In genomic region chr21:34029724-34030528, GRCh38 we compare ENCODE assay signal across 1 cellular context.
TF ChIP-seq lines count a peak whose summit lies in the region.

No MANE protein-coding gene starts in this region.

TF ChIP-seq in K562, 482 proteins besides CTCF, POLR2A, EP300 and RAD21 (continued from another document and continues in another):
- no peak for TF ChIP-seq CEBPZ (IDR thresholded peaks at IDR 0.05; ENCODE audit: borderline replicate concordance, low read depth, low read length)
- TF ChIP-seq TEAD1 (CRISPR knock-in tag; IDR thresholded peaks at IDR 0.05): peak in 1 of 2 experiments; percentile 46; a peak in 1 of 4 replicates
- peak; percentile 27; the same call in 1 of the 2 replicates for TF ChIP-seq ZBTB33 (CRISPR knock-in tag; IDR thresholded peaks at IDR 0.05)
- TF ChIP-seq ZNF77 (CRISPR knock-in tag; IDR thresholded peaks at IDR 0.05): no peak
- 0 out of 2 replicates have a peak, but pooled peaks have one; percentile 41 for TF ChIP-seq SMARCA4 (IDR thresholded peaks at IDR 0.05)
- TF ChIP-seq, protein P1, sequence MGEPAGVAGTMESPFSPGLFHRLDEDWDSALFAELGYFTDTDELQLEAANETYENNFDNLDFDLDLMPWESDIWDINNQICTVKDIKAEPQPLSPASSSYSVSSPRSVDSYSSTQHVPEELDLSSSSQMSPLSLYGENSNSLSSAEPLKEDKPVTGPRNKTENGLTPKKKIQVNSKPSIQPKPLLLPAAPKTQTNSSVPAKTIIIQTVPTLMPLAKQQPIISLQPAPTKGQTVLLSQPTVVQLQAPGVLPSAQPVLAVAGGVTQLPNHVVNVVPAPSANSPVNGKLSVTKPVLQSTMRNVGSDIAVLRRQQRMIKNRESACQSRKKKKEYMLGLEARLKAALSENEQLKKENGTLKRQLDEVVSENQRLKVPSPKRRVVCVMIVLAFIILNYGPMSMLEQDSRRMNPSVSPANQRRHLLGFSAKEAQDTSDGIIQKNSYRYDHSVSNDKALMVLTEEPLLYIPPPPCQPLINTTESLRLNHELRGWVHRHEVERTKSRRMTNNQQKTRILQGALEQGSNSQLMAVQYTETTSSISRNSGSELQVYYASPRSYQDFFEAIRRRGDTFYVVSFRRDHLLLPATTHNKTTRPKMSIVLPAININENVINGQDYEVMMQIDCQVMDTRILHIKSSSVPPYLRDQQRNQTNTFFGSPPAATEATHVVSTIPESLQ (CRISPR knock-in tag; IDR thresholded peaks at IDR 0.05): 0 out of 2 replicates have a peak, but pooled peaks have one; percentile 32
- TF ChIP-seq HDAC2 (IDR thresholded peaks at IDR 0.05): peak; percentile 46; the same call in 1 of the 2 replicates
- TF ChIP-seq ZNF184 (CRISPR knock-in tag; IDR thresholded peaks at IDR 0.05): no peak
- TF ChIP-seq, protein P2, sequence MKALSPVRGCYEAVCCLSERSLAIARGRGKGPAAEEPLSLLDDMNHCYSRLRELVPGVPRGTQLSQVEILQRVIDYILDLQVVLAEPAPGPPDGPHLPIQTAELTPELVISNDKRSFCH (CRISPR knock-in tag; IDR thresholded peaks at IDR 0.05): no peak
- TF ChIP-seq, protein P2 (tag; IDR thresholded peaks at IDR 0.05): peak; percentile 42; the same call in 1 of the 2 replicates
- no peak for TF ChIP-seq ZNF551 (CRISPR knock-in tag; IDR thresholded peaks at IDR 0.05)
- TF ChIP-seq, protein P3, sequence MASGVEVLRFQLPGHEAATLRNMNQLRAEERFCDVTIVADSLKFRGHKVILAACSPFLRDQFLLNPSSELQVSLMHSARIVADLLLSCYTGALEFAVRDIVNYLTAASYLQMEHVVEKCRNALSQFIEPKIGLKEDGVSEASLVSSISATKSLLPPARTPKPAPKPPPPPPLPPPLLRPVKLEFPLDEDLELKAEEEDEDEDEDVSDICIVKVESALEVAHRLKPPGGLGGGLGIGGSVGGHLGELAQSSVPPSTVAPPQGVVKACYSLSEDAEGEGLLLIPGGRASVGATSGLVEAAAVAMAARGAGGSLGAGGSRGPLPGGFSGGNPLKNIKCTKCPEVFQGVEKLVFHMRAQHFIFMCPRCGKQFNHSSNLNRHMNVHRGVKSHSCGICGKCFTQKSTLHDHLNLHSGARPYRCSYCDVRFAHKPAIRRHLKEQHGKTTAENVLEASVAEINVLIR (CRISPR knock-in tag; IDR thresholded peaks at IDR 0.05): peak; percentile 80
- peak in 1 of 2 experiments; percentile 55; a peak in 1 of 4 replicates for TF ChIP-seq RCOR1 (IDR thresholded peaks at IDR 0.05; ENCODE audit: borderline replicate concordance in 1 of 2, low read depth in 2 of 2, low read length in 2 of 2)
- TF ChIP-seq, protein P4, sequence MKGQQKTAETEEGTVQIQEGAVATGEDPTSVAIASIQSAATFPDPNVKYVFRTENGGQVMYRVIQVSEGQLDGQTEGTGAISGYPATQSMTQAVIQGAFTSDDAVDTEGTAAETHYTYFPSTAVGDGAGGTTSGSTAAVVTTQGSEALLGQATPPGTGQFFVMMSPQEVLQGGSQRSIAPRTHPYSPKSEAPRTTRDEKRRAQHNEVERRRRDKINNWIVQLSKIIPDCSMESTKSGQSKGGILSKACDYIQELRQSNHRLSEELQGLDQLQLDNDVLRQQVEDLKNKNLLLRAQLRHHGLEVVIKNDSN (CRISPR knock-in tag; IDR thresholded peaks at IDR 0.05): peak; percentile 100
- no peak for TF ChIP-seq ZNF445 (CRISPR knock-in tag; IDR thresholded peaks at IDR 0.05; ENCODE audit: low read depth)
- TF ChIP-seq ZFP1 (CRISPR knock-in tag; IDR thresholded peaks at IDR 0.05): no peak
- TF ChIP-seq, protein P5, sequence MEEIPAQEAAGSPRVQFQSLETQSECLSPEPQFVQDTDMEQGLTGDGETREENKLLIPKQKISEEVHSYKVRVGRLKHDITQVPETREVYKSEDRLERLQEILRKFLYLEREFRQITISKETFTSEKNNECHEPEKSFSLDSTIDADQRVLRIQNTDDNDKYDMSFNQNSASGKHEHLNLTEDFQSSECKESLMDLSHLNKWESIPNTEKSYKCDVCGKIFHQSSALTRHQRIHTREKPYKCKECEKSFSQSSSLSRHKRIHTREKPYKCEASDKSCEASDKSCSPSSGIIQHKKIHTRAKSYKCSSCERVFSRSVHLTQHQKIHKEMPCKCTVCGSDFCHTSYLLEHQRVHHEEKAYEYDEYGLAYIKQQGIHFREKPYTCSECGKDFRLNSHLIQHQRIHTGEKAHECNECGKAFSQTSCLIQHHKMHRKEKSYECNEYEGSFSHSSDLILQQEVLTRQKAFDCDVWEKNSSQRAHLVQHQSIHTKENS (CRISPR knock-in tag; IDR thresholded peaks at IDR 0.05): no peak
- TF ChIP-seq ZNF12 (CRISPR knock-in tag; IDR thresholded peaks at IDR 0.05): 0 out of 2 replicates have a peak, but pooled peaks have one; percentile 33
- no peak for TF ChIP-seq ZNF134 (CRISPR knock-in tag; conservative IDR thresholded peaks at IDR 0.05)
- TF ChIP-seq MIER1 (IDR thresholded peaks at IDR 0.05; ENCODE audit: low read depth): no peak
- TF ChIP-seq, protein P6, sequence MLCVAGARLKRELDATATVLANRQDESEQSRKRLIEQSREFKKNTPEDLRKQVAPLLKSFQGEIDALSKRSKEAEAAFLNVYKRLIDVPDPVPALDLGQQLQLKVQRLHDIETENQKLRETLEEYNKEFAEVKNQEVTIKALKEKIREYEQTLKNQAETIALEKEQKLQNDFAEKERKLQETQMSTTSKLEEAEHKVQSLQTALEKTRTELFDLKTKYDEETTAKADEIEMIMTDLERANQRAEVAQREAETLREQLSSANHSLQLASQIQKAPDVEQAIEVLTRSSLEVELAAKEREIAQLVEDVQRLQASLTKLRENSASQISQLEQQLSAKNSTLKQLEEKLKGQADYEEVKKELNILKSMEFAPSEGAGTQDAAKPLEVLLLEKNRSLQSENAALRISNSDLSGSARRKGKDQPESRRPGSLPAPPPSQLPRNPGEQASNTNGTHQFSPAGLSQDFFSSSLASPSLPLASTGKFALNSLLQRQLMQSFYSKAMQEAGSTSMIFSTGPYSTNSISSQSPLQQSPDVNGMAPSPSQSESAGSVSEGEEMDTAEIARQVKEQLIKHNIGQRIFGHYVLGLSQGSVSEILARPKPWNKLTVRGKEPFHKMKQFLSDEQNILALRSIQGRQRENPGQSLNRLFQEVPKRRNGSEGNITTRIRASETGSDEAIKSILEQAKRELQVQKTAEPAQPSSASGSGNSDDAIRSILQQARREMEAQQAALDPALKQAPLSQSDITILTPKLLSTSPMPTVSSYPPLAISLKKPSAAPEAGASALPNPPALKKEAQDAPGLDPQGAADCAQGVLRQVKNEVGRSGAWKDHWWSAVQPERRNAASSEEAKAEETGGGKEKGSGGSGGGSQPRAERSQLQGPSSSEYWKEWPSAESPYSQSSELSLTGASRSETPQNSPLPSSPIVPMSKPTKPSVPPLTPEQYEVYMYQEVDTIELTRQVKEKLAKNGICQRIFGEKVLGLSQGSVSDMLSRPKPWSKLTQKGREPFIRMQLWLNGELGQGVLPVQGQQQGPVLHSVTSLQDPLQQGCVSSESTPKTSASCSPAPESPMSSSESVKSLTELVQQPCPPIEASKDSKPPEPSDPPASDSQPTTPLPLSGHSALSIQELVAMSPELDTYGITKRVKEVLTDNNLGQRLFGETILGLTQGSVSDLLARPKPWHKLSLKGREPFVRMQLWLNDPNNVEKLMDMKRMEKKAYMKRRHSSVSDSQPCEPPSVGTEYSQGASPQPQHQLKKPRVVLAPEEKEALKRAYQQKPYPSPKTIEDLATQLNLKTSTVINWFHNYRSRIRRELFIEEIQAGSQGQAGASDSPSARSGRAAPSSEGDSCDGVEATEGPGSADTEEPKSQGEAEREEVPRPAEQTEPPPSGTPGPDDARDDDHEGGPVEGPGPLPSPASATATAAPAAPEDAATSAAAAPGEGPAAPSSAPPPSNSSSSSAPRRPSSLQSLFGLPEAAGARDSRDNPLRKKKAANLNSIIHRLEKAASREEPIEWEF (CRISPR knock-in tag; IDR thresholded peaks at IDR 0.05): no peak
- TF ChIP-seq ZNF778 (CRISPR knock-in tag; IDR thresholded peaks at IDR 0.05): no peak
- no peak for TF ChIP-seq ZNF717 (CRISPR knock-in tag; IDR thresholded peaks at IDR 0.05)
- TF ChIP-seq NFATC3 (IDR thresholded peaks at IDR 0.05): peak; percentile 29; the same call in 1 of the 2 replicates
- TF ChIP-seq PKNOX1 (IDR thresholded peaks at IDR 0.05): peak; percentile 69
- TF ChIP-seq CREB1 (IDR thresholded peaks at IDR 0.05): peak; percentile 84
- TF ChIP-seq CREB1 (CRISPR knock-in tag; IDR thresholded peaks at IDR 0.05): peak; percentile 91
- no peak for TF ChIP-seq ZNF124 (CRISPR knock-in tag; IDR thresholded peaks at IDR 0.05)
- no peak for TF ChIP-seq ZBTB8A (IDR thresholded peaks at IDR 0.05; ENCODE audit: partially characterized antibody)
- TF ChIP-seq LEF1 (IDR thresholded peaks at IDR 0.05): no peak
- TF ChIP-seq, protein P7, sequence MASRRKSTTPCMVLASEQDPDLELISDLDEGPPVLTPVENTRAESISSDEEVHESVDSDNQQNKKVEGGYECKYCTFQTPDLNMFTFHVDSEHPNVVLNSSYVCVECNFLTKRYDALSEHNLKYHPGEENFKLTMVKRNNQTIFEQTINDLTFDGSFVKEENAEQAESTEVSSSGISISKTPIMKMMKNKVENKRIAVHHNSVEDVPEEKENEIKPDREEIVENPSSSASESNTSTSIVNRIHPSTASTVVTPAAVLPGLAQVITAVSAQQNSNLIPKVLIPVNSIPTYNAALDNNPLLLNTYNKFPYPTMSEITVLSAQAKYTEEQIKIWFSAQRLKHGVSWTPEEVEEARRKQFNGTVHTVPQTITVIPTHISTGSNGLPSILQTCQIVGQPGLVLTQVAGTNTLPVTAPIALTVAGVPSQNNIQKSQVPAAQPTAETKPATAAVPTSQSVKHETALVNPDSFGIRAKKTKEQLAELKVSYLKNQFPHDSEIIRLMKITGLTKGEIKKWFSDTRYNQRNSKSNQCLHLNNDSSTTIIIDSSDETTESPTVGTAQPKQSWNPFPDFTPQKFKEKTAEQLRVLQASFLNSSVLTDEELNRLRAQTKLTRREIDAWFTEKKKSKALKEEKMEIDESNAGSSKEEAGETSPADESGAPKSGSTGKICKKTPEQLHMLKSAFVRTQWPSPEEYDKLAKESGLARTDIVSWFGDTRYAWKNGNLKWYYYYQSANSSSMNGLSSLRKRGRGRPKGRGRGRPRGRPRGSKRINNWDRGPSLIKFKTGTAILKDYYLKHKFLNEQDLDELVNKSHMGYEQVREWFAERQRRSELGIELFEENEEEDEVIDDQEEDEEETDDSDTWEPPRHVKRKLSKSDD (conservative IDR thresholded peaks at IDR 0.05; ENCODE audit: low read length): no peak
- TF ChIP-seq EZH2 (IDR thresholded peaks at IDR 0.05; ENCODE audit: borderline replicate concordance, low read depth, low read length): no peak
- no peak for TF ChIP-seq SRSF9 (IDR thresholded peaks at IDR 0.05; ENCODE audit: borderline replicate concordance, low read depth, low read length)
- no peak for TF ChIP-seq SMARCE1 (IDR thresholded peaks at IDR 0.05)
- TF ChIP-seq ETS2 (tag; IDR thresholded peaks at IDR 0.05; ENCODE audit: borderline replicate concordance, poor library complexity, severe bottlenecking): no peak
- TF ChIP-seq ZNF830 (CRISPR knock-in tag; IDR thresholded peaks at IDR 0.05): no peak
- no peak for TF ChIP-seq XRCC4 (IDR thresholded peaks at IDR 0.05; ENCODE audit: extremely low read depth, insufficient read depth, insufficient read length)
- peak; percentile 91 for TF ChIP-seq JUN (IDR thresholded peaks at IDR 0.05; ENCODE audit: borderline replicate concordance, low read depth, low read length)
- no peak for TF ChIP-seq JUN (CRISPR knock-in tag; IDR thresholded peaks at IDR 0.05; ENCODE audit: borderline replicate concordance)
- peak; percentile 48; the same call in 1 of the 2 replicates for TF ChIP-seq NFE2 (IDR thresholded peaks at IDR 0.05; ENCODE audit: low read depth)
- no peak for TF ChIP-seq ZBED1 (IDR thresholded peaks at IDR 0.05)
